ENCODE assay signal across 8 cellular contexts in genomic region chr6:99426454-99426762, GRCh38. TPM values are rescaled to one million over a fixed set of nuclear protein-coding genes. Genes with fewer than 3 reads are reported as not detected.
DNase-seq lines count a peak whose midpoint lies in the region; ATAC-seq and TF ChIP-seq lines count a peak whose summit lies in the region.

No MANE protein-coding gene starts in this region.

- POLR2A ChIA-PET in naive thymus-derived CD4-positive, alpha-beta T cell (lab: Charles Lee), result interaction anchor here (0.8 to 3.3 kb wide), 5 partner anchors 12 to 144 kb away, joined by 3 to 34 read pairs (median 4); partner anchors contain the start of gene COQ3

- H3K36me3 ChIP-seq in ACC112 (ENCODE audit: insufficient read depth, low read length) (0 out of 2 replicates have a peak, but pooled peaks cover 4% of the 10 kb centered on the region), KMS-11 (ENCODE audit: insufficient read depth) (no peaks in the 10 kb centered on the region), colonic mucosa (no peaks in the 10 kb centered on the region)
- H3K36me3 ChIP-seq in naive thymus-derived CD4-positive, alpha-beta T cell (ENCODE audit: control insufficient read depth in 2 of 3, insufficient read depth in 3 of 3, low read length in 3 of 3), result peaks cover 0 to 10% (median 0%) of the 10 kb centered on the region in 3 experiments

- H3K4me3 ChIP-seq in ACC112 (ENCODE audit: low read depth, low read length) (peak overlapping the region; percentile 96), KMS-11 (IDR thresholded peaks at IDR 0.05; ENCODE audit: insufficient read depth, low read depth, low read length) (no peak overlapping the region), colonic mucosa (peak overlapping the region; percentile 69)
- H3K4me3 ChIP-seq in naive thymus-derived CD4-positive, alpha-beta T cell (ENCODE audit: low read length), result peak overlapping the region; percentile 95

- H3K79me2 ChIP-seq in ACC112 (ENCODE audit: control insufficient read depth, insufficient read depth, low read length, unreplicated experiment), result peaks cover 57% of the 10 kb centered on the region
- peaks cover 32% of the 10 kb centered on the region for H3K79me2 ChIP-seq in KMS-11 (ENCODE audit: insufficient read depth, low read depth)

- peaks cover 4% of the 10 kb centered on the region; the same call in 1 of the 2 replicates for H4K20me1 ChIP-seq in KMS-11 (ENCODE audit: insufficient read depth)

- peak overlapping the region; percentile 91 to 100 (median 96) for H3K4me3 Mint-ChIP-seq in naive thymus-derived CD4-positive, alpha-beta T cell

- H3K4me1 Mint-ChIP-seq in naive thymus-derived CD4-positive, alpha-beta T cell, result peaks cover 37 to 68% (median 55%) of the 10 kb centered on the region in 7 donors

- H3K4me2 ChIP-seq in KMS-11, result peak overlapping the region; percentile 71

- CTCF ChIA-PET in naive thymus-derived CD4-positive, alpha-beta T cell (lab: Charles Lee), result interaction anchor here (0.6 to 1.3 kb wide), 3 partner anchors 8 to 96 kb away, joined by 4 to 9 read pairs (median 4); no protein-coding TSS in a partner anchor

- peak overlapping the region; percentile 86 for H2AFZ ChIP-seq in ACC112 (ENCODE audit: low read length, unreplicated experiment)
- peak overlapping the region; percentile 75; the same call in 1 of the 2 replicates for H2AFZ ChIP-seq in KMS-11 (ENCODE audit: low read depth)

- H3K27ac ChIP-seq in ACC112 (ENCODE audit: low read depth, low read length), result peak overlapping the region; percentile 98
- peak overlapping the region; percentile 90; the same call in 1 of the 2 replicates for H3K27ac ChIP-seq in KMS-11
- H3K27ac ChIP-seq in colonic mucosa, result peak overlapping the region; percentile 98
- H3K27ac ChIP-seq in naive thymus-derived CD4-positive, alpha-beta T cell (ENCODE audit: low read depth, low read length), result no peak overlapping the region

- no peak for ATAC-seq in naive thymus-derived CD4-positive, alpha-beta T cell
- ATAC-seq in HG03442 (IDR thresholded peaks at IDR 0.05; ENCODE audit: unreplicated experiment), result no peak

- peaks cover 0 to 7% (median 0%) of the 10 kb centered on the region in 11 donors for H3K9me3 Mint-ChIP-seq in naive thymus-derived CD4-positive, alpha-beta T cell

- intact Hi-C loops in colonic mucosa (cut with DNase I), result loop anchor here (5.0 to 10.0 kb wide), 2 partner anchors 88 to 94 kb away; partner anchors contain the start of gene USP45
- intact Hi-C loops in naive thymus-derived CD4-positive, alpha-beta T cell (cut with micrococcal nuclease), result loop anchor here (1.0 to 10.0 kb wide), 2 partner anchors 96 to 1458 kb away; partner anchors contain the start of gene ASCC3 (in 1 of the 2)

- no peaks in the 10 kb centered on the region for H3K9me3 ChIP-seq in colonic mucosa
- no peaks in the 10 kb centered on the region for H3K9me3 ChIP-seq in naive thymus-derived CD4-positive, alpha-beta T cell (ENCODE audit: control insufficient read depth in 2 of 3, low read length in 3 of 3)

- H3K9ac ChIP-seq in KMS-11 (no peak overlapping the region), colonic mucosa (ENCODE audit: low read depth in 2 of 2, low read length in 2 of 2) (peak overlapping the region; percentile 53 to 66)

- TF ChIP-seq CTCF in KMS-11 (conservative IDR thresholded peaks at IDR 0.05; ENCODE audit: low read depth, low read length) (no peak), colonic mucosa (IDR thresholded peaks at IDR 0.05) (no peak)

- H3K4me1 ChIP-seq in ACC112 (ENCODE audit: control insufficient read depth, insufficient read depth, low read length, unreplicated experiment) (peaks cover 32% of the 10 kb centered on the region), KMS-11 (ENCODE audit: low read depth, poor library complexity, severe bottlenecking) (peaks cover 26% of the 10 kb centered on the region), colonic mucosa (peaks cover 15% of the 10 kb centered on the region)
- H3K4me1 ChIP-seq in naive thymus-derived CD4-positive, alpha-beta T cell (ENCODE audit: control insufficient read depth in 2 of 2, insufficient read depth in 2 of 2, low read length in 2 of 2), result peaks cover 36 to 44% of the 10 kb centered on the region in 2 donors

- H3K27ac Mint-ChIP-seq in naive thymus-derived CD4-positive, alpha-beta T cell, result peak overlapping the region in 8 of 9 donors; percentile 96 to 100 (median 99)

- DNase-seq in colonic mucosa, result no peak
- DNase-seq in naive thymus-derived CD4-positive, alpha-beta T cell, result no peak
- DNase-seq in HCEC 1CT, result no peak
- no peak for DNase-seq in SIG-M5 (lab: John Stamatoyannopoulos, UW)
- DNase-seq in RPMI8226, result no peak

- H3K27me3 ChIP-seq in ACC112 (ENCODE audit: insufficient read depth, low read length), result no peaks in the 10 kb centered on the region
- no peaks in the 10 kb centered on the region for H3K27me3 ChIP-seq in KMS-11 (ENCODE audit: insufficient read depth, low read depth)
- no peaks in the 10 kb centered on the region for H3K27me3 ChIP-seq in colonic mucosa
- H3K27me3 ChIP-seq in naive thymus-derived CD4-positive, alpha-beta T cell (ENCODE audit: control insufficient read depth in 2 of 2, insufficient read depth in 2 of 2, low read length in 2 of 2), result no peaks in the 10 kb centered on the region

- peaks cover 0 to 2% (median 0%) of the 10 kb centered on the region in 5 donors for H3K27me3 Mint-ChIP-seq in naive thymus-derived CD4-positive, alpha-beta T cell

- H3K36me3 Mint-ChIP-seq in naive thymus-derived CD4-positive, alpha-beta T cell, result peaks cover 1 to 22% (median 5%) of the 10 kb centered on the region in 5 donors

RNA-seq across cellular contexts. Expression of gene PNISR, which starts 1.3 kb away (rescaled TPM):
- 10 to 100 TPM; 58.5 to 61.4 TPM for total RNA-seq in colonic mucosa
- 100 to 1,000 TPM; 146 to 423 (median 302) TPM for total RNA-seq in naive thymus-derived CD4-positive, alpha-beta T cell
- polyA plus RNA-seq in naive thymus-derived CD4-positive, alpha-beta T cell, result 100 to 1,000 TPM in 1 of 2 donors, 10 to 100 TPM in 1; 75.2 to 102 TPM

RNA-seq across cellular contexts. Expression of gene COQ3, which starts 32.4 kb away (rescaled TPM):
- total RNA-seq in colonic mucosa, result 10 to 100 TPM in 1 of 2 donors, 1 to 10 TPM in 1; 8.5 to 15.9 TPM
- 1 to 10 TPM; 1.8 to 7.3 (median 4.2) TPM for total RNA-seq in naive thymus-derived CD4-positive, alpha-beta T cell
- 10 to 100 TPM; 10.6 to 11.4 TPM for polyA plus RNA-seq in naive thymus-derived CD4-positive, alpha-beta T cell
